In the genomic region with DNA sequence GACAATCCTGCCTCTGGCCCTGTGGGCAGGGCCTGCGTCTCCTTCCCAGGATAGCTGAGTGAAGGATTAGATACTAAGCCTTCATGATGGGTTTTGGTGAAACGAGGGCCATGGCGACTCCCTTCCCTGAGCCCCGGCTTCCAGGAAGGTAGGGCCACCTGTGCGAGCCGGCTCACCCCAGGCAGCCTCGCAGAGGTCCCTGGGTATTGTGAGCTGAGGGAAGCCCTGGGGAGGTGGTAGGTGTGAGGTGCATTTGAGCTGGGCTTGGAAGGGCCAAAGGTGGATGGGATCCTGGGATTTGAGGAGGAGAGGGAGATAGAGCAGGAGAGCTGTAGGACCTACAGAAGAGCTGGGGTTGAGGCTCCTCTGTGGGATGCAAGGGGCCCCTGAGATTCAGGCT, we compare ENCODE assay signal across 1 cellular context.
TF ChIP-seq lines count a peak whose summit lies in the region.

No MANE protein-coding gene starts in this region.

TF ChIP-seq in GM12878, 131 proteins besides CTCF, POLR2A, EP300 and RAD21:
- TF ChIP-seq REST (IDR thresholded peaks at IDR 0.05; ENCODE audit: low read depth, low read length) (no peak), MTA3 (IDR thresholded peaks at IDR 0.05; ENCODE audit: borderline replicate concordance, low read length) (0 out of 2 replicates have a peak, but pooled peaks have one; percentile 37), JUNB (IDR thresholded peaks at IDR 0.05) (no peak), STAT1 (conservative IDR thresholded peaks at IDR 0.05) (no peak), CHD1 (IDR thresholded peaks at IDR 0.05; ENCODE audit: low read depth, low read length) (no peak), POLR2AphosphoS2 (IDR thresholded peaks at IDR 0.05; ENCODE audit: low read depth, low read length) (0 out of 2 replicates have a peak, but pooled peaks have one; percentile 22), CEBPB (IDR thresholded peaks at IDR 0.05; ENCODE audit: borderline replicate concordance in 1 of 2, low read depth in 2 of 2, low read length in 2 of 2) (no peak)
